In genomic region chr12:106585862-106586534, GRCh38 we compare ENCODE assay signal across 11 cellular contexts. TPM values are rescaled to one million over a fixed set of nuclear protein-coding genes. Genes with fewer than 3 reads are reported as not detected.
DNase-seq lines count a peak whose midpoint lies in the region; ATAC-seq, FAIRE-seq and TF ChIP-seq lines count a peak whose summit lies in the region.
"Had no signal": no experiment of that assay in that cellular context is flagged by ENCODE, and none has a peak within 500 bp of the region (broad histone marks: within the 10 kb centered on the region; RNA-seq: fewer than 3 reads in every experiment).

No MANE protein-coding gene starts in this region.

- H4K91ac ChIP-seq in mesenchymal stem cell (ENCODE audit: low read length): no peak overlapping the region

- H2BK120ac ChIP-seq in mesenchymal stem cell (ENCODE audit: low read depth, low read length): no peak overlapping the region

- peaks cover 94% of the 10 kb centered on the region for H3K27me3 Mint-ChIP-seq in Calu3 (ENCODE audit: unreplicated experiment)
- peaks cover 60% of the 10 kb centered on the region for H3K27me3 Mint-ChIP-seq in activated T-helper 17 cell treated with anti-CD3 and anti-CD28 coated beads, Interleukin-2, amount 50 U/mL, for 72 hours

- peaks cover 0 to 5% of the 10 kb centered on the region in 2 experiments for H3K36me3 ChIP-seq in mesenchymal stem cell (ENCODE audit: control insufficient read depth in 1 of 2, insufficient read depth in 2 of 2, low read depth in 1 of 2, low read length in 2 of 2)
- H3K36me3 ChIP-seq: SJCRH30, stomach had no signal

- DNase-seq in A549 (ENCODE audit: low read depth in 1 of 2, low spot score in 1 of 2): peak in 1 of 2 experiments; percentile 50
- DNase-seq in Calu3: peak; percentile 41
- peak; percentile 3 for DNase-seq in mesenchymal stem cell
- DNase-seq in stimulated activated naive CD4-positive, alpha-beta T cell treated with Interleukin-2 at 50 U/mL for 16 hours (lab: John Stamatoyannopoulos, UW): no peak
- DNase-seq: aorta, NCI-H1694, SJCRH30, stomach had no signal

- H3K27ac ChIP-seq in A549 (no peak overlapping the region), mesenchymal stem cell (ENCODE audit: low read length, poor library complexity, severe bottlenecking) (no peak overlapping the region)
- H3K27ac ChIP-seq: SJCRH30, stomach had no signal

- H3K14ac ChIP-seq in mesenchymal stem cell (ENCODE audit: low read length in 2 of 2): no peak overlapping the region

- H3K9me3 ChIP-seq in A549 (no peaks in the 10 kb centered on the region), mesenchymal stem cell (ENCODE audit: control insufficient read depth, low read length) (no peaks in the 10 kb centered on the region)
- H3K9me3 ChIP-seq: SJCRH30, stomach had no signal

- H2BK15ac ChIP-seq in mesenchymal stem cell (ENCODE audit: low read depth, poor library complexity, severe bottlenecking): no peak overlapping the region

- H3K36me3 Mint-ChIP-seq in Calu3 (ENCODE audit: insufficient read depth, unreplicated experiment): peaks cover 6% of the 10 kb centered on the region
- H3K36me3 Mint-ChIP-seq in activated T-helper 17 cell treated with anti-CD3 and anti-CD28 coated beads, Interleukin-2, amount 50 U/mL, for 72 hours (ENCODE audit: low read depth): no peaks in the 10 kb centered on the region

- no peak for TF ChIP-seq EP300 in A549 (IDR thresholded peaks at IDR 0.05)

- peak in 1 of 2 experiments; percentile 37; a peak in 3 of 6 replicates for ATAC-seq in A549
- ATAC-seq in activated T-helper 17 cell treated with anti-CD3 and anti-CD28 coated beads, Interleukin-2, amount 50 U/mL, for 72 hours (replicated peaks): no peak
- ATAC-seq in HG02884 (IDR thresholded peaks at IDR 0.05; ENCODE audit: unreplicated experiment): no peak
- ATAC-seq in HG02588 (IDR thresholded peaks at IDR 0.05; ENCODE audit: unreplicated experiment): no peak

- intact Hi-C loops in Calu3 (cut with micrococcal nuclease; ENCODE audit: unreplicated experiment): loop anchor here (5.0 kb wide), 1 partner anchor 41 kb away; no protein-coding TSS in a partner anchor

- TF ChIP-seq POLR2A in A549 (IDR thresholded peaks at IDR 0.05; ENCODE audit: low read length): no peak

- H2BK12ac ChIP-seq in mesenchymal stem cell (ENCODE audit: low read length in 2 of 2): no peak overlapping the region

- no peak overlapping the region for H3K18ac ChIP-seq in mesenchymal stem cell (ENCODE audit: low read depth in 1 of 2, low read length in 2 of 2)

- H3K4me3 ChIP-seq in A549 (peak overlapping the region; percentile 43), mesenchymal stem cell (ENCODE audit: insufficient read depth in 1 of 2, low read depth in 1 of 2, low read length in 2 of 2) (peak overlapping the region in 1 of 2 experiments; percentile 26)
- H3K4me3 ChIP-seq: SJCRH30 had no signal

- H3K79me1 ChIP-seq in mesenchymal stem cell (replicated peaks; ENCODE audit: low read length, poor library complexity, severe bottlenecking): no peaks in the 10 kb centered on the region

- TF ChIP-seq CTCF in A549 (IDR thresholded peaks at IDR 0.05) (no peak), Calu3 (IDR thresholded peaks at IDR 0.05; ENCODE audit: unreplicated experiment) (no peak)

- BruUV-seq in Calu3 (replicated peaks; lab: Mats Ljungman, UMichigan): no TSS peak

- CTCF ChIA-PET in A549 (lab: Yijun Ruan, JAX): interaction anchor here (0.6 kb wide), 1 partner anchor 300 kb away, joined by 3 read pairs; no protein-coding TSS in a partner anchor
- CTCF ChIA-PET in Calu3 (lab: Charles Lee): no interaction called here

- H3K4me1 ChIP-seq in A549 (peaks cover 58% of the 10 kb centered on the region), mesenchymal stem cell (ENCODE audit: control insufficient read depth, insufficient read depth, low read depth, low read length) (peaks cover 44% of the 10 kb centered on the region)
- H3K4me1 ChIP-seq: SJCRH30 had no signal

- H2AK5ac ChIP-seq in mesenchymal stem cell (ENCODE audit: low read length, severe bottlenecking): no peak overlapping the region

- no peak for FAIRE-seq in A549 (lab: Jason Lieb, UNC)

- TF ChIP-seq RAD21 in A549 (conservative IDR thresholded peaks at IDR 0.05 in 1 of 2, IDR thresholded peaks at IDR 0.05 in 1 of 2): no peak

- H3K4ac ChIP-seq in mesenchymal stem cell (ENCODE audit: low read depth in 1 of 2, low read length in 2 of 2): no peak overlapping the region

- no peak overlapping the region for H3K9ac ChIP-seq in mesenchymal stem cell (ENCODE audit: low read length)

- H3K27me3 ChIP-seq in mesenchymal stem cell (ENCODE audit: control insufficient read depth in 1 of 2, insufficient read depth in 1 of 2, low read length in 2 of 2): peaks cover 85 to 96% of the 10 kb centered on the region in 2 experiments
- H3K27me3 ChIP-seq: SJCRH30 had no signal

- H2BK5ac ChIP-seq in mesenchymal stem cell (ENCODE audit: low read depth, low read length, poor library complexity, severe bottlenecking): no peak overlapping the region

- no peak overlapping the region for H3K23ac ChIP-seq in mesenchymal stem cell (ENCODE audit: low read length in 2 of 2)

- peaks cover 26% of the 10 kb centered on the region for H3K4me1 Mint-ChIP-seq in Calu3 (ENCODE audit: low read depth, unreplicated experiment)
- peaks cover 10% of the 10 kb centered on the region for H3K4me1 Mint-ChIP-seq in activated T-helper 17 cell treated with anti-CD3 and anti-CD28 coated beads, Interleukin-2, amount 50 U/mL, for 72 hours

- H2AFZ ChIP-seq in mesenchymal stem cell (ENCODE audit: low read depth, low read length): no peak overlapping the region

- POLR2A ChIA-PET in A549 (lab: Yijun Ruan, JAX): no interaction called here

- no peak overlapping the region for H3K27ac Mint-ChIP-seq in Calu3 (ENCODE audit: unreplicated experiment)
- H3K27ac Mint-ChIP-seq in activated T-helper 17 cell treated with anti-CD3 and anti-CD28 coated beads, Interleukin-2, amount 50 U/mL, for 72 hours: no peak overlapping the region

- H3K4me3 Mint-ChIP-seq in Calu3 (ENCODE audit: low read depth, unreplicated experiment): peak overlapping the region; percentile 71
- peak overlapping the region; percentile 55 for H3K4me3 Mint-ChIP-seq in activated T-helper 17 cell treated with anti-CD3 and anti-CD28 coated beads, Interleukin-2, amount 50 U/mL, for 72 hours

- H3K4me2 ChIP-seq in A549: peak overlapping the region; percentile 86
- H3K4me2 ChIP-seq in mesenchymal stem cell (ENCODE audit: low read length, poor library complexity, severe bottlenecking): peak overlapping the region; percentile 54

- WGBS in A549 (ENCODE audit: missing lambda C conversion rate): 7% methylated on average over 23 of the region's 65 CpGs
- under 1% methylated on average over 65 of the region's 65 CpGs for WGBS in mesenchymal stem cell

- no peak overlapping the region for H4K8ac ChIP-seq in mesenchymal stem cell (ENCODE audit: low read length)

- H3K9me3 Mint-ChIP-seq in Calu3 (ENCODE audit: low read depth, unreplicated experiment): no peaks in the 10 kb centered on the region
- H3K9me3 Mint-ChIP-seq in activated T-helper 17 cell treated with anti-CD3 and anti-CD28 coated beads, Interleukin-2, amount 50 U/mL, for 72 hours: no peaks in the 10 kb centered on the region

TF ChIP-seq in A549, 52 proteins besides CTCF, POLR2A, EP300 and RAD21:
- TF ChIP-seq MAX (IDR thresholded peaks at IDR 0.05) (0 out of 2 replicates have a peak, but pooled peaks have one; percentile 21), HDAC2 (IDR thresholded peaks at IDR 0.05) (no peak)
- TF ChIP-seq, protein P1, sequence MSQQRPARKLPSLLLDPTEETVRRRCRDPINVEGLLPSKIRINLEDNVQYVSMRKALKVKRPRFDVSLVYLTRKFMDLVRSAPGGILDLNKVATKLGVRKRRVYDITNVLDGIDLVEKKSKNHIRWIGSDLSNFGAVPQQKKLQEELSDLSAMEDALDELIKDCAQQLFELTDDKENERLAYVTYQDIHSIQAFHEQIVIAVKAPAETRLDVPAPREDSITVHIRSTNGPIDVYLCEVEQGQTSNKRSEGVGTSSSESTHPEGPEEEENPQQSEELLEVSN (IDR thresholded peaks at IDR 0.05; ENCODE audit: borderline replicate concordance, low read depth): peak; percentile 51; the same call in 1 of the 2 replicates

RNA-seq across cellular contexts. Expression of gene RFX4, which starts 3.2 kb away (rescaled TPM):
- polyA plus RNA-seq in A549 (2011; rRNA removed) (0.04 TPM in 1 of 2 replicates, not detected in the other), A549 (2017; fragmentation: RNase III; extraction: RNeasy Plus Mini Kit Qiagen cat#74134 plus additional on column Dnase treatment) (not detected in 3 replicates)
- polyA plus RNA-seq in A549 (2012; cell fraction: cytosol; rRNA removed): not detected in 2 replicates
- polyA plus RNA-seq in A549 (2012; cell fraction: nucleus; rRNA removed): not detected in 2 replicates
- not detected in 2 replicates for polyA minus RNA-seq in A549 (2011; rRNA and poly(A)+ RNA removed)
- total RNA-seq in Calu3 (2022): 0.27 TPM in 1 of 2 replicates, not detected in the other
- not detected for total RNA-seq in activated T-helper 17 cell treated with anti-CD3 and anti-CD28 coated beads, Interleukin-2, amount 50 U/mL, for 72 hours
- polyA plus RNA-seq in mesenchymal stem cell (2013, experiment 1 of 2): not detected
- not detected for polyA plus RNA-seq in mesenchymal stem cell (2013, experiment 2 of 2)
- total RNA-seq: aorta, stomach had no signal
- polyA plus RNA-seq: aorta, stomach had no signal
